In the genomic region with DNA sequence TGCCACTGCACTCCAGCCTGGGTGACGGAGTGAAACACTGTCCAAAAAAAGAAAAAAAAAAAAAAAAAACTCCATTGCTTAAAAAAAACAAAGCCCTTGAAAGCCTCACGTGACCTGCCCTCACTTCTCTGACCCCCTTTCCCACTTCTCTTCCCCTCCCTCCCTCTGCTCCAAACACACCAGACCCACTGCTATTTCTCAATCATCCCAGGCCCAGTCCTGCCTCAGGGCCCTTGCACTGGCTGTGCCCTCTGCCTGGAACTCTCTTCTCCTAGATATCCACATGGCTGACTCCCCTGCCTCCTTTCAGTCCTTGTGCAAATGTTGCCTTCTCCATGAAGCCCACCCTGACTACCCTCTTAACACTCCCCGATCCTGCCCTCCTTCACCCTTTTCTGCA, we compare ENCODE assay signal across 25 cellular contexts.
"Had no signal": no experiment of that assay in that cellular context is flagged by ENCODE, and none has a peak within 500 bp of the region (broad histone marks: within the 10 kb centered on the region; RNA-seq: fewer than 3 reads in every experiment).

No MANE protein-coding gene starts in this region.

- H3K9me3 ChIP-seq: ascending aorta, colonic mucosa, left lung, lower lobe of right lung, spleen, thoracic aorta had no signal

- H3K27ac Mint-ChIP-seq: activated CD4-positive, alpha-beta T cell treated with anti-CD3 and anti-CD28 coated beads, Interleukin-2, amount 10 ng/mL, durations not matched to agents 7 days and 5 days; activated CD8-positive, alpha-beta T cell treated with anti-CD3 and anti-CD28 coated beads for 36 hours; activated naive CD4-positive, alpha-beta T cell treated with anti-CD3 and anti-CD28 coated beads, Interleukin-2, amount 50 U/mL, for 24 hours; activated T-helper 17 cell treated with anti-CD3 and anti-CD28 coated beads, Interleukin-2, amount 50 U/mL, for 72 hours; T-helper 1 cell treated with Interleukin-12 subunit alpha and Interleukin-12 subunit beta and Interleukin-4 antibody, amounts not matched to agents 30 μg/mL and 1 μg/mL, for 36 hours; type B pancreatic cell had no signal

- H3K9me3 Mint-ChIP-seq: activated CD4-positive, alpha-beta T cell treated with anti-CD3 and anti-CD28 coated beads, Interleukin-2, amount 10 ng/mL, durations not matched to agents 7 days and 5 days; activated CD8-positive, alpha-beta T cell treated with anti-CD3 and anti-CD28 coated beads for 36 hours; activated naive CD4-positive, alpha-beta T cell treated with anti-CD3 and anti-CD28 coated beads, Interleukin-2, amount 50 U/mL, for 24 hours; activated T-cell treated with anti-CD3 and anti-CD28 coated beads, Interleukin-2, amount 50 U/mL, for 4 hours; activated T-helper 17 cell treated with anti-CD3 and anti-CD28 coated beads, Interleukin-2, amount 50 U/mL, for 72 hours; naive thymus-derived CD8-positive, alpha-beta T cell; T-helper 1 cell treated with Interleukin-12 subunit alpha and Interleukin-12 subunit beta and Interleukin-4 antibody, amounts not matched to agents 30 μg/mL and 1 μg/mL, for 36 hours; type B pancreatic cell had no signal

- H3K27me3 Mint-ChIP-seq: activated naive CD4-positive, alpha-beta T cell treated with anti-CD3 and anti-CD28 coated beads, Interleukin-2, amount 50 U/mL, for 24 hours had no signal

- H3K27me3 ChIP-seq: ascending aorta, cardiac muscle cell, colonic mucosa, dorsolateral prefrontal cortex had no signal

- H3K36me3 ChIP-seq: ascending aorta, cardiac muscle cell, colonic mucosa, left lung, lower lobe of right lung, spleen, thoracic aorta had no signal

- H3K4me1 ChIP-seq: ascending aorta, colonic mucosa had no signal

- H3K4me3 Mint-ChIP-seq: activated CD4-positive, alpha-beta T cell treated with anti-CD3 and anti-CD28 coated beads, Interleukin-2, amount 10 ng/mL, durations not matched to agents 7 days and 5 days; activated CD8-positive, alpha-beta T cell treated with anti-CD3 and anti-CD28 coated beads for 36 hours; activated naive CD4-positive, alpha-beta T cell treated with anti-CD3 and anti-CD28 coated beads, Interleukin-2, amount 50 U/mL, for 24 hours; activated T-cell treated with anti-CD3 and anti-CD28 coated beads, Interleukin-2, amount 50 U/mL, for 4 hours; activated T-helper 17 cell treated with anti-CD3 and anti-CD28 coated beads, Interleukin-2, amount 50 U/mL, for 72 hours; brain; naive thymus-derived CD8-positive, alpha-beta T cell; T-helper 1 cell treated with Interleukin-12 subunit alpha and Interleukin-12 subunit beta and Interleukin-4 antibody, amounts not matched to agents 30 μg/mL and 1 μg/mL, for 36 hours; type B pancreatic cell had no signal

- H3K36me3 Mint-ChIP-seq: activated naive CD4-positive, alpha-beta T cell treated with anti-CD3 and anti-CD28 coated beads, Interleukin-2, amount 50 U/mL, for 24 hours; brain; naive thymus-derived CD8-positive, alpha-beta T cell; type B pancreatic cell had no signal

- H3K4me3 ChIP-seq: ascending aorta, cardiac muscle cell, colonic mucosa, left lung, lower lobe of right lung, spleen, thoracic aorta had no signal

- H3K27ac ChIP-seq: ascending aorta, cardiac muscle cell, colonic mucosa, left lung, lower lobe of right lung, thoracic aorta had no signal

- DNase-seq: activated CD4-positive, alpha-beta T cell treated with anti-CD3 and anti-CD28 coated beads, Interleukin-2, amount 10 ng/mL, durations not matched to agents 7 days and 5 days; activated CD4-positive, CD25-positive, alpha-beta regulatory T cell treated with anti-CD3 and anti-CD28 coated beads, Interleukin-2, amount 50 U/mL, for 72 hours; activated CD8-positive, alpha-beta T cell treated with anti-CD3 and anti-CD28 coated beads for 36 hours; activated gamma-delta T cell treated with Interleukin-2 at 50 U/mL for 16 hours; activated T-cell treated with anti-CD3 and anti-CD28 coated beads, Interleukin-2, amount 50 U/mL, for 4 hours; cerebellar nuclear complex; colonic mucosa; dorsolateral prefrontal cortex; effector memory CD4-positive, alpha-beta T cell; left lung; lower lobe of right lung; mesenchymal stem cell; posterior cingulate gyrus; spleen; stimulated activated naive CD4-positive, alpha-beta T cell; T-helper 9 cell had no signal
